24 cellular contexts compared by ENCODE assay signal in genomic region chr5:41154491-41154890, GRCh38. TPM values are rescaled to one million over a fixed set of nuclear protein-coding genes. Genes with fewer than 3 reads are reported as not detected.
"Had no signal": no experiment of that assay in that cellular context is flagged by ENCODE, and none has a peak within 500 bp of the region (broad histone marks: within the 10 kb centered on the region; RNA-seq: fewer than 3 reads in every experiment).

No MANE protein-coding gene starts in this region.

- H2AFZ ChIP-seq: hepatocyte had no signal

- DNase-seq: activated CD4-positive, alpha-beta memory T cell treated with anti-CD3 and anti-CD28 coated beads for 36 hours; activated CD4-positive, alpha-beta T cell treated with anti-CD3 and anti-CD28 coated beads for 48 hours; activated naive CD4-positive, alpha-beta T cell treated with anti-CD3 and anti-CD28 coated beads for 36 hours; activated naive CD8-positive, alpha-beta T cell treated with anti-CD3 and anti-CD28 coated beads, Interleukin-2, amount 10 ng/mL, durations not matched to agents 7 days and 5 days; activated T-cell treated with anti-CD3 and anti-CD28 coated beads, Interleukin-2, amount 50 U/mL, for 48 hours; amygdala; effector CD4-positive, alpha-beta T cell; erythroblast; glutamatergic neuron; immature natural killer cell; left ventricle myocardium superior; midbrain; natural killer cell; retina; sigmoid colon; stimulated activated CD4-positive, alpha-beta T cell treated with anti-CD3 and anti-CD28 coated beads, Interleukin-15, amount 100 ng/mL, for 24 hours; stimulated activated CD4-positive, alpha-beta T cell treated with anti-CD3 and anti-CD28 coated beads, Interleukin-2, amount 100 ng/mL, for 48 hours; stimulated activated CD8-positive, alpha-beta memory T cell treated with anti-CD3 and anti-CD28 coated beads, Interleukin-4, amount 100 ng/mL, for 48 hours; stimulated activated naive B cell treated with anti-CD40 and anti-IgM and Interleukin-4, amounts not matched to agents 10 μg/mL and 1 μg/mL and 100 μg/mL, for 72 hours; T-helper 9 cell; transverse colon; uterus had no signal

- H3K36me3 ChIP-seq: sigmoid colon, transverse colon, uterus had no signal

- H3K4me2 ChIP-seq: hepatocyte, smooth muscle cell had no signal

- H3K4me1 ChIP-seq: sigmoid colon, uterus had no signal

- H3K9me3 ChIP-seq: sigmoid colon, transverse colon, uterus had no signal

- H3K79me2 ChIP-seq: hepatocyte had no signal

- H3K27me3 ChIP-seq: hepatocyte, sigmoid colon, transverse colon, uterus had no signal

- H3K4me3 ChIP-seq: hepatocyte, sigmoid colon, smooth muscle cell, transverse colon, uterus had no signal

- H3K27ac ChIP-seq: hepatocyte, sigmoid colon, transverse colon, uterus had no signal

RNA-seq across cellular contexts. Expression of gene C6, which starts 58.8 kb away (rescaled TPM):
- polyA plus RNA-seq: immature natural killer cell, smooth muscle cell had no signal
